ENCODE assay signal across 8 cellular contexts in genomic region chr21:25735895-25736597, GRCh38. TPM values are rescaled to one million over a fixed set of nuclear protein-coding genes. Genes with fewer than 3 reads are reported as not detected.
DNase-seq lines count a peak whose midpoint lies in the region; ATAC-seq and TF ChIP-seq lines count a peak whose summit lies in the region.

No MANE protein-coding gene starts in this region.

- H3K4me2 ChIP-seq in mesendoderm (ENCODE audit: low read length) = peak overlapping the region; percentile 65

- no peaks in the 10 kb centered on the region for H3K27me3 ChIP-seq in mesendoderm (ENCODE audit: insufficient read depth, low read length, poor library complexity)
- H3K27me3 ChIP-seq in upper lobe of right lung = no peaks in the 10 kb centered on the region

- H3K79me1 ChIP-seq in mesendoderm (ENCODE audit: low read length) = no peaks in the 10 kb centered on the region

- peaks cover 39% of the 10 kb centered on the region for H3K79me2 ChIP-seq in mesendoderm (ENCODE audit: control insufficient read depth, insufficient read depth, low read length)

- H3K56ac ChIP-seq in mesendoderm (ENCODE audit: low read length) = peak overlapping the region; percentile 96

- DNase-seq in GM04504 (ENCODE audit: low read depth) (peak; percentile 10), NCI-H69 (lab: John Stamatoyannopoulos, UW) (peak; percentile 48), mesendoderm (peak; percentile 75), upper lobe of right lung (no peak)
- peak; percentile 14 to 18 for DNase-seq in central memory CD8-positive, alpha-beta T cell (ENCODE audit: low spot score in 2 of 2)
- DNase-seq in activated effector memory CD4-positive, alpha-beta T cell treated with Interleukin-2 at 50 U/mL for 16 hours = no peak

- intact Hi-C loops in upper lobe of right lung (cut with DNase I) = no loop called here

- H2AK5ac ChIP-seq in mesendoderm (ENCODE audit: low read length) = no peak overlapping the region

- peak overlapping the region; percentile 95 for H3K4me3 Mint-ChIP-seq in central memory CD8-positive, alpha-beta T cell

- no peak overlapping the region for H2BK120ac ChIP-seq in mesendoderm (ENCODE audit: low read depth, low read length)

- H2BK15ac ChIP-seq in mesendoderm (replicated peaks; ENCODE audit: low read depth) = no peak overlapping the region

- H3K4me1 ChIP-seq in mesendoderm (ENCODE audit: control insufficient read depth, low read depth, low read length) = no peaks in the 10 kb centered on the region
- H3K4me1 ChIP-seq in upper lobe of right lung = peaks cover 32% of the 10 kb centered on the region

- H3K27me3 Mint-ChIP-seq in central memory CD8-positive, alpha-beta T cell = no peaks in the 10 kb centered on the region

- peak overlapping the region; percentile 97 for H3K27ac Mint-ChIP-seq in central memory CD8-positive, alpha-beta T cell (ENCODE audit: low read depth)

- H3K9me3 Mint-ChIP-seq in central memory CD8-positive, alpha-beta T cell = no peaks in the 10 kb centered on the region

- H3K4me3 ChIP-seq in mesendoderm (ENCODE audit: low read length) = peak overlapping the region; percentile 88
- peak overlapping the region; percentile 78 for H3K4me3 ChIP-seq in upper lobe of right lung

- H3K36me3 ChIP-seq in mesendoderm (ENCODE audit: control insufficient read depth, insufficient read depth, low read length) (no peaks in the 10 kb centered on the region), upper lobe of right lung (no peaks in the 10 kb centered on the region)

- H3K27ac ChIP-seq in 22Rv1 = peak overlapping the region; percentile 98
- H3K27ac ChIP-seq in mesendoderm (ENCODE audit: low read depth, low read length) = peak overlapping the region; percentile 99
- peak overlapping the region; percentile 99 for H3K27ac ChIP-seq in upper lobe of right lung

- peaks cover 52% of the 10 kb centered on the region for H3K4me1 Mint-ChIP-seq in central memory CD8-positive, alpha-beta T cell

- peak overlapping the region; percentile 82 for H3K23ac ChIP-seq in mesendoderm (ENCODE audit: low read length)

- peaks cover 22% of the 10 kb centered on the region for H3K36me3 Mint-ChIP-seq in central memory CD8-positive, alpha-beta T cell (ENCODE audit: insufficient read depth)

- peak overlapping the region; percentile 89 for H3K9ac ChIP-seq in mesendoderm (ENCODE audit: low read length)

- H4K8ac ChIP-seq in mesendoderm (ENCODE audit: low read depth, low read length) = no peak overlapping the region

- peak overlapping the region; percentile 44 for H3K4ac ChIP-seq in mesendoderm (ENCODE audit: low read depth, low read length)

- ATAC-seq in HG02840 (IDR thresholded peaks at IDR 0.05; ENCODE audit: low FRiP score, unreplicated experiment) (peak; percentile 11), upper lobe of right lung (no peak)
- ATAC-seq in central memory CD8-positive, alpha-beta T cell (replicated peaks; ENCODE audit: extremely low read depth, poor library complexity, severe bottlenecking) = no peak

- whole genome bisulfite sequencing in mesendoderm (ENCODE audit: extremely low coverage, insufficient coverage, low lambda C conversion rate) = no CpG with 5 or more reads among the region's 20 CpGs

- TF ChIP-seq CTCF in 22Rv1 (IDR thresholded peaks at IDR 0.05) (no peak), upper lobe of right lung (IDR thresholded peaks at IDR 0.05) (no peak)

- H3K9me3 ChIP-seq in upper lobe of right lung = no peaks in the 10 kb centered on the region

- no peak overlapping the region for H2BK5ac ChIP-seq in mesendoderm (ENCODE audit: low read length)

- H4K5ac ChIP-seq in mesendoderm (ENCODE audit: low read length) = no peak overlapping the region

- peak overlapping the region; percentile 78 for H3K18ac ChIP-seq in mesendoderm (ENCODE audit: low read length)

RNA-seq across cellular contexts. Expression of gene GABPA, which starts 1.3 kb away (rescaled TPM):
- polyA plus RNA-seq in mesendoderm (2013, experiment 1 of 2) = 20.7 TPM
- polyA plus RNA-seq in mesendoderm (2013, experiment 2 of 2) = 20.8 TPM
- 27.8 TPM for total RNA-seq in upper lobe of right lung

RNA-seq across cellular contexts. Expression of gene ATP5PF, which starts 1.3 kb away (rescaled TPM):
- polyA plus RNA-seq in mesendoderm (2013, experiment 1 of 2) = 323 TPM
- 316 TPM for polyA plus RNA-seq in mesendoderm (2013, experiment 2 of 2)
- 76.7 TPM for total RNA-seq in upper lobe of right lung

Comparison
In these comparisons a context has a peak if more than half of its experiments do, and no peak if none do; other contexts are left out.
1. DNase-seq: peak in GM04504 (single experiment), NCI-H69 (single experiment), central memory CD8-positive, alpha-beta T cell (2 of 2) and mesendoderm (single experiment); none in upper lobe of right lung (single experiment) and activated effector memory CD4-positive, alpha-beta T cell treated with Interleukin-2 at 50 U/mL for 16 hours (single experiment).
2. Peak in every context shown above with its lines, with median percentiles within 50 percentile points of each other: H3K27ac ChIP-seq.